9 cellular contexts compared by ENCODE assay signal in the genomic region with DNA sequence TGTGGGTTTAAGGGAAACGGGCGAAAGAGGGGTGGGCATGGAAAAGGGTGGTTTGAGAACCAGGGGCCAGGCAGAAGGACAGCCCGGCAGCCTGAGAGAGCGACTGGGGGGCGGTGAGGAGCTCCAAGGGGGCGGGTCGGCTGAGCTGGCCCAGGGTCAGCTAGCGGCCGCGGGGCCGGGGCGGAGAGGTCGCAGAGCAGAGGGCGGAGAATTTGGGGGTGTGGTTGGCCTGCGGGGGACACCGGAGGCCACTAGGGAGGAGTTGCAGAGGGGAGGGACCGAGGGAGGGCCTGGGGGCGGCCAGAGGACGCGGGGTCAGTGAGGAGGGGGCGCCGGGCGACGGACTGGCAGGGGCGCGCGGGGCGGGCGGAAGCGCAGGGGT. TPM values are rescaled to one million over a fixed set of nuclear protein-coding genes. Genes with fewer than 3 reads are reported as not detected.
DNase-seq lines count a peak whose midpoint lies in the region; ATAC-seq lines count a peak whose summit lies in the region.
"Had no signal": no experiment of that assay in that cellular context is flagged by ENCODE, and none has a peak within 500 bp of the region (broad histone marks: within the 10 kb centered on the region; RNA-seq: fewer than 3 reads in every experiment).

No MANE protein-coding gene starts in this region.

- H3K9ac ChIP-seq in GM23248, result no peak overlapping the region
- peak overlapping the region; percentile 72 for H3K9ac ChIP-seq in adipocyte (ENCODE audit: low read length)

- no peaks in the 10 kb centered on the region for H3K79me2 ChIP-seq in GM23248 (ENCODE audit: insufficient read depth)

- ATAC-seq in GM19035 (IDR thresholded peaks at IDR 0.05; ENCODE audit: unreplicated experiment) (no peak), HG02642 (IDR thresholded peaks at IDR 0.05; ENCODE audit: poor library complexity, unreplicated experiment) (no peak)

- H2AFZ ChIP-seq in GM23248, result peak overlapping the region; percentile 74

- H3K27me3 ChIP-seq in GM23248 (replicated peaks; ENCODE audit: insufficient read depth) (no peaks in the 10 kb centered on the region), adipocyte (replicated peaks; ENCODE audit: control insufficient read depth, insufficient read depth, low read length) (no peaks in the 10 kb centered on the region)

- H3K27ac ChIP-seq in GM23248 (no peak overlapping the region), skin epidermis (peak overlapping the region in 4 of 21 experiments; percentile 24 to 51 (median 37))

- no peaks in the 10 kb centered on the region for H3K9me2 ChIP-seq in GM23248 (ENCODE audit: insufficient read depth)

- no peaks in the 10 kb centered on the region for H3K9me3 ChIP-seq in GM23248 (ENCODE audit: low read depth)
- H3K9me3 ChIP-seq in adipocyte (ENCODE audit: control insufficient read depth, low read length), result no peaks in the 10 kb centered on the region

- 4 to 7% methylated on average over 13 to 29 of the region's 30 CpGs for WGBS in GM23248 (ENCODE audit: low coverage in 1 of 2, low lambda C conversion rate in 2 of 2, missing lambda C conversion rate in 2 of 2), 2 experiments

- H4K20me1 ChIP-seq in GM23248 (ENCODE audit: insufficient read depth), result no peaks in the 10 kb centered on the region

- no peaks in the 10 kb centered on the region for H3K36me3 ChIP-seq in GM23248 (ENCODE audit: low read depth)
- H3K36me3 ChIP-seq in adipocyte (ENCODE audit: control insufficient read depth, insufficient read depth, low read length, severe bottlenecking), result peaks cover 21% of the 10 kb centered on the region

- H3K4me3 ChIP-seq in GM23248 (peak overlapping the region; percentile 68), adipocyte (ENCODE audit: low read length) (peak overlapping the region; percentile 61), iPS-11a (ENCODE audit: low read depth, low read length) (peak overlapping the region; percentile 30), skin epidermis (peak overlapping the region; percentile 11 to 55 (median 46))

- in situ Hi-C loops in GM23248 (cut with MboI), result loop anchor here (10.0 to 25.0 kb wide), 2 partner anchors 216 to 456 kb away; no protein-coding TSS in a partner anchor

- H3K4me2 ChIP-seq in GM23248 (ENCODE audit: unreplicated experiment), result peak overlapping the region; percentile 32

- H3F3A ChIP-seq in GM23248 (ENCODE audit: insufficient read depth), result peaks cover 9% of the 10 kb centered on the region; the same call in 1 of the 2 replicates

- H3K4me1 ChIP-seq in GM23248 (ENCODE audit: insufficient read depth) (peaks cover 8% of the 10 kb centered on the region; the same call in 1 of the 2 replicates), adipocyte (ENCODE audit: control insufficient read depth, insufficient read depth, low read length) (peaks cover 37% of the 10 kb centered on the region)

- DNase-seq in GM23248 (no peak), adipocyte (ENCODE audit: low read depth) (no peak), NOMO-1 treated with dmso at 0.1 percent for 144 hours (lab: John Stamatoyannopoulos, UW; ENCODE audit: unreplicated experiment) (no peak)
- DNase-seq in central memory CD4-positive, alpha-beta T cell, result no peak
- DNase-seq: activated effector memory CD4-positive, alpha-beta T cell treated with Interleukin-2 at 50 U/mL for 16 hours had no signal

RNA-seq across cellular contexts. Expression of gene NDUFS5, which starts 54.7 kb away (rescaled TPM):
- total RNA-seq in GM23248 (2014; rRNA removed; shearing (Covaris generic)), result 257 and 319 TPM in 2 replicates
- polyA plus RNA-seq in GM23248 (2016; fragmentation: Nextera tagmentation; extraction: Ambion mirVana), result 602 and 606 TPM in 2 replicates
